ENCODE assay signal across 1 cellular context in genomic region chr16:88993006-88993787, GRCh38.
TF ChIP-seq lines count a peak whose summit lies in the region.

No MANE protein-coding gene starts in this region.

TF ChIP-seq in K562, 482 proteins besides CTCF, POLR2A, EP300 and RAD21 (continues in another document):
- TF ChIP-seq ATF1 (CRISPR knock-in tag; IDR thresholded peaks at IDR 0.05): no peak
- no peak for TF ChIP-seq ATF1 (tag; IDR thresholded peaks at IDR 0.05)
- peak; percentile 53 for TF ChIP-seq MAX (CRISPR knock-in tag; IDR thresholded peaks at IDR 0.05)
- TF ChIP-seq RBM15 (IDR thresholded peaks at IDR 0.05; ENCODE audit: insufficient read depth, low read length): no peak
- TF ChIP-seq ZNF311 (CRISPR knock-in tag; IDR thresholded peaks at IDR 0.05): 0 out of 2 replicates have a peak, but pooled peaks have one; percentile 15
- TF ChIP-seq NR2C1 (IDR thresholded peaks at IDR 0.05): no peak
- TF ChIP-seq NR2C1 (tag; IDR thresholded peaks at IDR 0.05): no peak
- TF ChIP-seq ERF (CRISPR knock-in tag; IDR thresholded peaks at IDR 0.05): 0 out of 2 replicates have a peak, but pooled peaks have one; percentile 55
- TF ChIP-seq JUN (IDR thresholded peaks at IDR 0.05; ENCODE audit: borderline replicate concordance, low read depth, low read length): no peak
- TF ChIP-seq JUN (CRISPR knock-in tag; IDR thresholded peaks at IDR 0.05; ENCODE audit: borderline replicate concordance): no peak
- no peak for TF ChIP-seq TCF3 (CRISPR knock-in tag; IDR thresholded peaks at IDR 0.05)
- TF ChIP-seq ZNF609 (CRISPR knock-in tag; IDR thresholded peaks at IDR 0.05; ENCODE audit: borderline replicate concordance): 0 out of 2 replicates have a peak, but pooled peaks have one; percentile 12
- TF ChIP-seq EGR1 (conservative IDR thresholded peaks at IDR 0.05): peak; percentile 46; the same call in 1 of the 2 replicates
- TF ChIP-seq ZFP30 (CRISPR knock-in tag; IDR thresholded peaks at IDR 0.05; ENCODE audit: borderline replicate concordance): no peak
- TF ChIP-seq ASH1L (IDR thresholded peaks at IDR 0.05; ENCODE audit: borderline replicate concordance, low read depth, partially characterized antibody): no peak
- peak; percentile 94; the same call in 1 of the 2 replicates for TF ChIP-seq GATAD2A (IDR thresholded peaks at IDR 0.05)
- TF ChIP-seq FIP1L1 (IDR thresholded peaks at IDR 0.05; ENCODE audit: low read depth, low read length, poor library complexity, severe bottlenecking): peak; percentile 25
- no peak for TF ChIP-seq TAL1 (IDR thresholded peaks at IDR 0.05)
- no peak for TF ChIP-seq ZNF707 (CRISPR knock-in tag; conservative IDR thresholded peaks at IDR 0.05)
- TF ChIP-seq AFF1 (IDR thresholded peaks at IDR 0.05; ENCODE audit: low read depth in 1 of 2, partially characterized antibody in 2 of 2): peak; percentile 8 to 89
- no peak for TF ChIP-seq RNF2 (IDR thresholded peaks at IDR 0.05)
- peak; percentile 51; the same call in 1 of the 2 replicates for TF ChIP-seq ELF4 (CRISPR knock-in tag; IDR thresholded peaks at IDR 0.05)
- no peak for TF ChIP-seq ZNF511 (CRISPR knock-in tag; IDR thresholded peaks at IDR 0.05)
- TF ChIP-seq ATF2 (CRISPR knock-in tag; IDR thresholded peaks at IDR 0.05): peak; percentile 0; the same call in 1 of the 2 replicates
- no peak for TF ChIP-seq U2AF1 (optimal IDR thresholded peaks at IDR 0.05; ENCODE audit: low read depth, low read length)
- peak in 1 of 2 experiments; percentile 39; a peak in 1 of 4 replicates for TF ChIP-seq RCOR1 (IDR thresholded peaks at IDR 0.05; ENCODE audit: borderline replicate concordance in 1 of 2, low read depth in 2 of 2, low read length in 2 of 2)
- TF ChIP-seq CHD7 (IDR thresholded peaks at IDR 0.05; ENCODE audit: low read depth, low read length): no peak
- TF ChIP-seq TAF9B (IDR thresholded peaks at IDR 0.05; ENCODE audit: partially characterized antibody): peak; percentile 20
- TF ChIP-seq ATF6 (CRISPR knock-in tag; IDR thresholded peaks at IDR 0.05): no peak
- TF ChIP-seq MYNN (IDR thresholded peaks at IDR 0.05): peak; percentile 31; the same call in 1 of the 2 replicates
- TF ChIP-seq MYNN (CRISPR knock-in tag; IDR thresholded peaks at IDR 0.05): no peak
- no peak for TF ChIP-seq TBP (optimal IDR thresholded peaks at IDR 0.05; ENCODE audit: low read depth, low read length)
- no peak for TF ChIP-seq CEBPG (CRISPR knock-in tag; IDR thresholded peaks at IDR 0.05)
- no peak for TF ChIP-seq CEBPG (tag; conservative IDR thresholded peaks at IDR 0.05 in 1 of 2, IDR thresholded peaks at IDR 0.05 in 1 of 2)
- peak; percentile 92 for TF ChIP-seq MTA1 (IDR thresholded peaks at IDR 0.05; ENCODE audit: borderline replicate concordance)
- TF ChIP-seq ZC3H8 (IDR thresholded peaks at IDR 0.05): no peak
